ENCODE assay signal across 1 cellular context in the genomic region with DNA sequence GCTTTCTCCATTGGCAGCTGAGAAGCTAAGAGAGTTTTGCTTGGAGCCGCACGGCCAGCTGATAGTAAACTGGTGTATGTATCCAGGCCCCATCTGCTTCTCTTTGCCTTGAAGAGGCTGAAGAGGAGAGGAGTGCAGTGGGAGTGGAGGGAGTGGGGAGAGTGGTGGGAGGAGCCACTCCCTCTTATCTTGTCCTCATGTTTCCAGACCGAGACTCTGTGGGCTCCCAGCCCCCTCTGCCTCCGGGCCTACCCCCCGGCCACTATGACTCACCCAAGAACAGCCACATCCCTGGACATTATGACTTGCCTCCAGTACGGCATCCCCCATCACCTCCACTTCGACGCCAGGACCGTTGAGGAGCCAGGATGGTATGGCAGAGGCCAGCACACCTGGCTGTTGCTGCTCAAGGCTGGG.
TF ChIP-seq lines count a peak whose summit lies in the region.

No MANE protein-coding gene starts in this region.

TF ChIP-seq in K562, 482 proteins besides CTCF, POLR2A, EP300 and RAD21 (continued from another document and continues in another):
- TF ChIP-seq, protein P1, sequence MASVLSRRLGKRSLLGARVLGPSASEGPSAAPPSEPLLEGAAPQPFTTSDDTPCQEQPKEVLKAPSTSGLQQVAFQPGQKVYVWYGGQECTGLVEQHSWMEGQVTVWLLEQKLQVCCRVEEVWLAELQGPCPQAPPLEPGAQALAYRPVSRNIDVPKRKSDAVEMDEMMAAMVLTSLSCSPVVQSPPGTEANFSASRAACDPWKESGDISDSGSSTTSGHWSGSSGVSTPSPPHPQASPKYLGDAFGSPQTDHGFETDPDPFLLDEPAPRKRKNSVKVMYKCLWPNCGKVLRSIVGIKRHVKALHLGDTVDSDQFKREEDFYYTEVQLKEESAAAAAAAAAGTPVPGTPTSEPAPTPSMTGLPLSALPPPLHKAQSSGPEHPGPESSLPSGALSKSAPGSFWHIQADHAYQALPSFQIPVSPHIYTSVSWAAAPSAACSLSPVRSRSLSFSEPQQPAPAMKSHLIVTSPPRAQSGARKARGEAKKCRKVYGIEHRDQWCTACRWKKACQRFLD (CRISPR knock-in tag; IDR thresholded peaks at IDR 0.05): 0 out of 2 replicates have a peak, but pooled peaks have one; percentile 31
- no peak for TF ChIP-seq SMARCB1 (IDR thresholded peaks at IDR 0.05; ENCODE audit: insufficient read length, low read depth)
- TF ChIP-seq FOXP1 (CRISPR knock-in tag; IDR thresholded peaks at IDR 0.05): no peak
- no peak for TF ChIP-seq ZNF23 (CRISPR knock-in tag; IDR thresholded peaks at IDR 0.05)
- TF ChIP-seq, protein P2, sequence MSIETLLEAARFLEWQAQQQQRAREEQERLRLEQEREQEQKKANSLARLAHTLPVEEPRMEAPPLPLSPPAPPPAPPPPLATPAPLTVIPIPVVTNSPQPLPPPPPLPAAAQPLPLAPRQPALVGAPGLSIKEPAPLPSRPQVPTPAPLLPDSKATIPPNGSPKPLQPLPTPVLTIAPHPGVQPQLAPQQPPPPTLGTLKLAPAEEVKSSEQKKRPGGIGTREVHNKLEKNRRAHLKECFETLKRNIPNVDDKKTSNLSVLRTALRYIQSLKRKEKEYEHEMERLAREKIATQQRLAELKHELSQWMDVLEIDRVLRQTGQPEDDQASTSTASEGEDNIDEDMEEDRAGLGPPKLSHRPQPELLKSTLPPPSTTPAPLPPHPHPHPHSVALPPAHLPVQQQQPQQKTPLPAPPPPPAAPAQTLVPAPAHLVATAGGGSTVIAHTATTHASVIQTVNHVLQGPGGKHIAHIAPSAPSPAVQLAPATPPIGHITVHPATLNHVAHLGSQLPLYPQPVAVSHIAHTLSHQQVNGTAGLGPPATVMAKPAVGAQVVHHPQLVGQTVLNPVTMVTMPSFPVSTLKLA (conservative IDR thresholded peaks at IDR 0.05): 0 out of 4 replicates have a peak, but pooled peaks of 1 of the 2 experiments have one; percentile 39
- TF ChIP-seq RHOXF2B (CRISPR knock-in tag; conservative IDR thresholded peaks at IDR 0.05): no peak
- no peak for TF ChIP-seq POLR3G (IDR thresholded peaks at IDR 0.05; ENCODE audit: extremely low read depth, insufficient read length, insufficient replicate concordance)
- TF ChIP-seq ARHGAP35 (IDR thresholded peaks at IDR 0.05; ENCODE audit: partially characterized antibody): no peak
- 0 out of 2 replicates have a peak, but pooled peaks have one; percentile 46 for TF ChIP-seq ZNF175 (CRISPR knock-in tag; IDR thresholded peaks at IDR 0.05; ENCODE audit: low read depth)
- TF ChIP-seq ZNF408 (CRISPR knock-in tag; IDR thresholded peaks at IDR 0.05; ENCODE audit: low read depth): no peak
- TF ChIP-seq STAT5B (CRISPR knock-in tag; IDR thresholded peaks at IDR 0.05): no peak
- no peak for TF ChIP-seq NR2C2 (CRISPR knock-in tag; IDR thresholded peaks at IDR 0.05)
- no peak for TF ChIP-seq NR2C2 (tag; IDR thresholded peaks at IDR 0.05)
- TF ChIP-seq RBM22 (IDR thresholded peaks at IDR 0.05; ENCODE audit: low read depth, low read length, poor library complexity, severe bottlenecking): no peak
- TF ChIP-seq KDM2B (CRISPR knock-in tag; IDR thresholded peaks at IDR 0.05): no peak
- TF ChIP-seq, protein P3, sequence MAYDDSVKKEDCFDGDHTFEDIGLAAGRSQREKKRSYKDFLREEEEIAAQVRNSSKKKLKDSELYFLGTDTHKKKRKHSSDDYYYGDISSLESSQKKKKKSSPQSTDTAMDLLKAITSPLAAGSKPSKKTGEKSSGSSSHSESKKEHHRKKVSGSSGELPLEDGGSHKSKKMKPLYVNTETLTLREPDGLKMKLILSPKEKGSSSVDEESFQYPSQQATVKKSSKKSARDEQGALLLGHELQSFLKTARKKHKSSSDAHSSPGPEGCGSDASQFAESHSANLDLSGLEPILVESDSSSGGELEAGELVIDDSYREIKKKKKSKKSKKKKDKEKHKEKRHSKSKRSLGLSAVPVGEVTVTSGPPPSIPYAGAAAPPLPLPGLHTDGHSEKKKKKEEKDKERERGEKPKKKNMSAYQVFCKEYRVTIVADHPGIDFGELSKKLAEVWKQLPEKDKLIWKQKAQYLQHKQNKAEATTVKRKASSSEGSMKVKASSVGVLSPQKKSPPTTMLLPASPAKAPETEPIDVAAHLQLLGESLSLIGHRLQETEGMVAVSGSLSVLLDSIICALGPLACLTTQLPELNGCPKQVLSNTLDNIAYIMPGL (CRISPR knock-in tag; IDR thresholded peaks at IDR 0.05): no peak
- TF ChIP-seq, protein P4, sequence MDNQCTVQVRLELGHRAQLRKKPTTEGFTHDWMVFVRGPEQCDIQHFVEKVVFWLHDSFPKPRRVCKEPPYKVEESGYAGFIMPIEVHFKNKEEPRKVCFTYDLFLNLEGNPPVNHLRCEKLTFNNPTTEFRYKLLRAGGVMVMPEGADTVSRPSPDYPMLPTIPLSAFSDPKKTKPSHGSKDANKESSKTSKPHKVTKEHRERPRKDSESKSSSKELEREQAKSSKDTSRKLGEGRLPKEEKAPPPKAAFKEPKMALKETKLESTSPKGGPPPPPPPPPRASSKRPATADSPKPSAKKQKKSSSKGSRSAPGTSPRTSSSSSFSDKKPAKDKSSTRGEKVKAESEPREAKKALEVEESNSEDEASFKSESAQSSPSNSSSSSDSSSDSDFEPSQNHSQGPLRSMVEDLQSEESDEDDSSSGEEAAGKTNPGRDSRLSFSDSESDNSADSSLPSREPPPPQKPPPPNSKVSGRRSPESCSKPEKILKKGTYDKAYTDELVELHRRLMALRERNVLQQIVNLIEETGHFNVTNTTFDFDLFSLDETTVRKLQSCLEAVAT (IDR thresholded peaks at IDR 0.05): peak in 1 of 2 experiments; percentile 50; a peak in 1 of 4 replicates
- TF ChIP-seq FOXJ3 (CRISPR knock-in tag; IDR thresholded peaks at IDR 0.05): no peak
- TF ChIP-seq, protein P5, sequence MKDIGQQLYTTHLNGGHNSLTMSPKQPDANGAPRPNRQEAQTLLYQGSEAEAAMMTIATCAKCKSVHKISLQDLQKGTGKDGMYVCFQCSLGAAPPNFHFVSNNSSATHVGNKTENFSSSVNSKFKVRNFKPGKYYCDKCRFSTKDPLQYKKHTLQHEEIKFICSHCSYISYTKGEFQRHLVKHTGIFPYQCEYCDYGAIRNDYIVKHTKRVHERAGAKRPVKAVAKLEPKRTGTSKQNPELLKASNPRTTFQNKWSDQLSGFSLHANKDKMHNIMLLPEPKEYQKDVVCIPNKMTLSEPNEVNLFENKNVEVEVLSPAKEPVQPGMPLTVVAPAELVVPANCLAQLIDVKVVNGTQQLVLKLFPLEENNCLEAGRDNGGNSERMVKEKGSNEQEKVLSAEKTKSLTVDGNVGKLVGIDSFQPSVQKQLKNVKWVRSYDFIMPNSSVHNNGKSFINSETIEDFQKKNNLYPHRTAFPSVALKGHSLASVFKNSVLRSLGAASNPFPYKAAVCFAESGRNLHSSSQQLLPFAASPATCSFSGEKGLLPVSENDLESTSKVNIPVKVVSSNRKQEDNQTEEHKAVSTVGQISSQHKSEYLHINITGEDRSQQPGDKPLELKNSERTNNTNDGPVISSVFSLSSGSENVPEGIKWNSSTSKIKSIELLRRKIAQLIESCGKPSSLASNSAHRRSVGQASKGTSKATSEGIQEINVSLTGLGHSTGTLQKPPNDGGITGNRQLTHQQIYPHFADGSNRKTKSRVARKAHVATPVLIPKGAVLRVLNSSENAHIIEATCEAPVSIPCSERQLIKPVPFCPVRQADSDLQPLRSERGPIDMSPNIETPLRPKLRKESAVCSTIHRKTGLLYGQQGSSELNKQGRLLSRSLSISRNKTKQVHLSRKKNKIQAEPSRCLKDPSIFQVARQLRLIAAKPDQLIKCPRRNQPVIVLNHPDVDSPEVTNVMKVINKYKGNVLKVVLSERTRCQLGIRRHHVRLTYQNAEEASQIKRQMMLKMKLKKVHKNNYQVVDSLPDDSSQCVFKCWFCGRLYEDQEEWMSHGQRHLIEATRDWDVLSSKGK (CRISPR knock-in tag; IDR thresholded peaks at IDR 0.05): no peak
- TF ChIP-seq MIER1 (IDR thresholded peaks at IDR 0.05; ENCODE audit: low read depth): no peak
- TF ChIP-seq EP400 (IDR thresholded peaks at IDR 0.05): no peak
- peak; percentile 86 for TF ChIP-seq EHMT2 (IDR thresholded peaks at IDR 0.05)
- TF ChIP-seq ZNF75A (CRISPR knock-in tag; IDR thresholded peaks at IDR 0.05): no peak
- no peak for TF ChIP-seq ZBTB8A (IDR thresholded peaks at IDR 0.05; ENCODE audit: partially characterized antibody)
- TF ChIP-seq, protein P6, sequence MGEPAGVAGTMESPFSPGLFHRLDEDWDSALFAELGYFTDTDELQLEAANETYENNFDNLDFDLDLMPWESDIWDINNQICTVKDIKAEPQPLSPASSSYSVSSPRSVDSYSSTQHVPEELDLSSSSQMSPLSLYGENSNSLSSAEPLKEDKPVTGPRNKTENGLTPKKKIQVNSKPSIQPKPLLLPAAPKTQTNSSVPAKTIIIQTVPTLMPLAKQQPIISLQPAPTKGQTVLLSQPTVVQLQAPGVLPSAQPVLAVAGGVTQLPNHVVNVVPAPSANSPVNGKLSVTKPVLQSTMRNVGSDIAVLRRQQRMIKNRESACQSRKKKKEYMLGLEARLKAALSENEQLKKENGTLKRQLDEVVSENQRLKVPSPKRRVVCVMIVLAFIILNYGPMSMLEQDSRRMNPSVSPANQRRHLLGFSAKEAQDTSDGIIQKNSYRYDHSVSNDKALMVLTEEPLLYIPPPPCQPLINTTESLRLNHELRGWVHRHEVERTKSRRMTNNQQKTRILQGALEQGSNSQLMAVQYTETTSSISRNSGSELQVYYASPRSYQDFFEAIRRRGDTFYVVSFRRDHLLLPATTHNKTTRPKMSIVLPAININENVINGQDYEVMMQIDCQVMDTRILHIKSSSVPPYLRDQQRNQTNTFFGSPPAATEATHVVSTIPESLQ (CRISPR knock-in tag; IDR thresholded peaks at IDR 0.05): no peak; the same call in 1 of the 2 replicates
- TF ChIP-seq, protein P7, sequence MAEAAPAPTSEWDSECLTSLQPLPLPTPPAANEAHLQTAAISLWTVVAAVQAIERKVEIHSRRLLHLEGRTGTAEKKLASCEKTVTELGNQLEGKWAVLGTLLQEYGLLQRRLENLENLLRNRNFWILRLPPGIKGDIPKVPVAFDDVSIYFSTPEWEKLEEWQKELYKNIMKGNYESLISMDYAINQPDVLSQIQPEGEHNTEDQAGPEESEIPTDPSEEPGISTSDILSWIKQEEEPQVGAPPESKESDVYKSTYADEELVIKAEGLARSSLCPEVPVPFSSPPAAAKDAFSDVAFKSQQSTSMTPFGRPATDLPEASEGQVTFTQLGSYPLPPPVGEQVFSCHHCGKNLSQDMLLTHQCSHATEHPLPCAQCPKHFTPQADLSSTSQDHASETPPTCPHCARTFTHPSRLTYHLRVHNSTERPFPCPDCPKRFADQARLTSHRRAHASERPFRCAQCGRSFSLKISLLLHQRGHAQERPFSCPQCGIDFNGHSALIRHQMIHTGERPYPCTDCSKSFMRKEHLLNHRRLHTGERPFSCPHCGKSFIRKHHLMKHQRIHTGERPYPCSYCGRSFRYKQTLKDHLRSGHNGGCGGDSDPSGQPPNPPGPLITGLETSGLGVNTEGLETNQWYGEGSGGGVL (CRISPR knock-in tag; IDR thresholded peaks at IDR 0.05): no peak
- peak in 1 of 2 experiments; percentile 68; a peak in 2 of 4 replicates for TF ChIP-seq TBL1XR1 (IDR thresholded peaks at IDR 0.05; ENCODE audit: low read length in 2 of 2)
- TF ChIP-seq SIN3A (IDR thresholded peaks at IDR 0.05; ENCODE audit: borderline replicate concordance in 2 of 2, control insufficient read depth in 1 of 2, low read depth in 2 of 2, low read length in 2 of 2): peak in 1 of 2 experiments; percentile 48; a peak in 1 of 4 replicates
- peak; percentile 45; the same call in 1 of the 2 replicates for TF ChIP-seq XRCC5 (IDR thresholded peaks at IDR 0.05; ENCODE audit: low read depth, low read length)
- TF ChIP-seq DNMT1 (IDR thresholded peaks at IDR 0.05): no peak
- no peak for TF ChIP-seq ARID2 (IDR thresholded peaks at IDR 0.05)
- TF ChIP-seq, protein P8, sequence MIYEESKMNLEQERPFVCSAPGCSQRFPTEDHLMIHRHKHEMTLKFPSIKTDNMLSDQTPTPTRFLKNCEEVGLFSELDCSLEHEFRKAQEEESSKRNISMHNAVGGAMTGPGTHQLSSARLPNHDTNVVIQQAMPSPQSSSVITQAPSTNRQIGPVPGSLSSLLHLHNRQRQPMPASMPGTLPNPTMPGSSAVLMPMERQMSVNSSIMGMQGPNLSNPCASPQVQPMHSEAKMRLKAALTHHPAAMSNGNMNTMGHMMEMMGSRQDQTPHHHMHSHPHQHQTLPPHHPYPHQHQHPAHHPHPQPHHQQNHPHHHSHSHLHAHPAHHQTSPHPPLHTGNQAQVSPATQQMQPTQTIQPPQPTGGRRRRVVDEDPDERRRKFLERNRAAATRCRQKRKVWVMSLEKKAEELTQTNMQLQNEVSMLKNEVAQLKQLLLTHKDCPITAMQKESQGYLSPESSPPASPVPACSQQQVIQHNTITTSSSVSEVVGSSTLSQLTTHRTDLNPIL (CRISPR knock-in tag; IDR thresholded peaks at IDR 0.05): no peak
- TF ChIP-seq ZNF431 (CRISPR knock-in tag; IDR thresholded peaks at IDR 0.05): no peak
- no peak for TF ChIP-seq PML (IDR thresholded peaks at IDR 0.05; ENCODE audit: low read length)
- TF ChIP-seq MYC (IDR thresholded peaks at IDR 0.05; ENCODE audit: low read depth, low read length): peak; percentile 45; the same call in 1 of the 2 replicates
- TF ChIP-seq MYC (CRISPR knock-in tag; IDR thresholded peaks at IDR 0.05; ENCODE audit: borderline replicate concordance, low read depth): no peak
- TF ChIP-seq, protein P9, sequence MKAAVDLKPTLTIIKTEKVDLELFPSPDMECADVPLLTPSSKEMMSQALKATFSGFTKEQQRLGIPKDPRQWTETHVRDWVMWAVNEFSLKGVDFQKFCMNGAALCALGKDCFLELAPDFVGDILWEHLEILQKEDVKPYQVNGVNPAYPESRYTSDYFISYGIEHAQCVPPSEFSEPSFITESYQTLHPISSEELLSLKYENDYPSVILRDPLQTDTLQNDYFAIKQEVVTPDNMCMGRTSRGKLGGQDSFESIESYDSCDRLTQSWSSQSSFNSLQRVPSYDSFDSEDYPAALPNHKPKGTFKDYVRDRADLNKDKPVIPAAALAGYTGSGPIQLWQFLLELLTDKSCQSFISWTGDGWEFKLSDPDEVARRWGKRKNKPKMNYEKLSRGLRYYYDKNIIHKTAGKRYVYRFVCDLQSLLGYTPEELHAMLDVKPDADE (conservative IDR thresholded peaks at IDR 0.05; ENCODE audit: control insufficient read depth, low read depth, low read length): 0 out of 2 replicates have a peak, but pooled peaks have one; percentile 60
- TF ChIP-seq, protein P10, sequence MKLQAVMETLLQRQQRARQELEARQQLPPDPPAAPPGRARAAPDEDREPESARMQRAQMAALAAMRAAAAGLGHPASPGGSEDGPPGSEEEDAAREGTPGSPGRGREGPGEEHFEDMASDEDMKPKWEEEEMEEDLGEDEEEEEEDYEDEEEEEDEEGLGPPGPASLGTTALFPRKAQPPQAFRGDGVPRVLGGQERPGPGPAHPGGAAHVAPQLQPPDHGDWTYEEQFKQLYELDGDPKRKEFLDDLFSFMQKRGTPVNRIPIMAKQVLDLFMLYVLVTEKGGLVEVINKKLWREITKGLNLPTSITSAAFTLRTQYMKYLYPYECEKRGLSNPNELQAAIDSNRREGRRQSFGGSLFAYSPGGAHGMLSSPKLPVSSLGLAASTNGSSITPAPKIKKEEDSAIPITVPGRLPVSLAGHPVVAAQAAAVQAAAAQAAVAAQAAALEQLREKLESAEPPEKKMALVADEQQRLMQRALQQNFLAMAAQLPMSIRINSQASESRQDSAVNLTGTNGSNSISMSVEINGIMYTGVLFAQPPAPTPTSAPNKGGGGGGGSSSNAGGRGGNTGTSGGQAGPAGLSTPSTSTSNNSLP (IDR thresholded peaks at IDR 0.05; ENCODE audit: borderline replicate concordance, low read depth, low read length): no peak
- no peak for TF ChIP-seq ELF4 (CRISPR knock-in tag; IDR thresholded peaks at IDR 0.05)
- TF ChIP-seq ZBTB7A (IDR thresholded peaks at IDR 0.05; ENCODE audit: borderline replicate concordance, control insufficient read depth, low read depth, low read length): peak; percentile 98
- no peak for TF ChIP-seq ZNF12 (CRISPR knock-in tag; IDR thresholded peaks at IDR 0.05)
- no peak for TF ChIP-seq SAFB2 (IDR thresholded peaks at IDR 0.05; ENCODE audit: borderline replicate concordance, low read depth, low read length, severe bottlenecking)
